1 cellular context compared by ENCODE assay signal in the genomic region with DNA sequence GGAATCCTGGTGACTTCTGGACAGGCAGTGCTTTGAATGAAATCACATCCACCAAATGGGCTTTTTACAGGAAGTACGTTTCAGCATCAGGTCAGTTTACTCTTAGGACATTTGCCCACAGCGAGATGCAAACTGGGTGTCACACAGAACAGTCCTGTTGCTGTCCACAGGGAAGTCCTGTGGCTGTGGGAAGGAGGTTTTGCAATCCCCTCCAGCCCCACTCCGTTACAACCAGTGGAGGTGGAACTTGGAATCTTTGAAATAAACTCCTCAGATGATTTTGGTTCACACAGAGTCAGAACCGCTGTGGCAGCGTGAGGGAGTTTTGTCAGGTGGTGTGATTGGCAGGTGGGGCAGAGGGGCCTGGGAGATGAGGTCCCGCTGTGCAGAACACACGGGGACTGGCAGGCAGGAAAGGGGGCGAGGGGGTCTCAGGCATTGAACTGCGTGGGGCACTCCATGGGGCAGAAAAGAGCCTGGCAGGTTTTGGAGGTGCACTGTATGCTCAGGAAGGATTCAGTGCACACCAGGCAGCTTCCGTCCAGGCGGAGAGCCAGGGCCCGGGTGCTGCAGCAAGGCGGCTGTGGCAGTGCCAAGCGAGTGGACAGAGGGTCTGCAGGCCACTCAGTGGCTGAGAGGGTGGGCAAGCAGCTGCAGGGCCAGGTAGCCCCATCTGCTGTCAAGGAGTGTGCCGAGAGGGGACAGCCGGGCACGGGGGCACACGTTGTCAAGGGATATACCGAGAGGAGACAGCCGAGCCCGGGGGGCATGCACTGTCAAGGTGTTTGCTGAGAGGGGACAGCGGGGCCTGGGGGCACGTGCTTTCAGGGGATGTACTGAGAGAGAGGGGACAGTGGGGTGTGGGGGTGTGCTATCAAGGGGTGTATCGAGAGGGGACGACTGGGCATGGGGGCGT.
TF ChIP-seq lines count a peak whose summit lies in the region.

No MANE protein-coding gene starts in this region.

TF ChIP-seq in H1, 55 proteins besides CTCF, POLR2A, EP300 and RAD21:
- TF ChIP-seq POLR2AphosphoS5 (IDR thresholded peaks at IDR 0.05; ENCODE audit: low read depth, low read length) (no peak), CHD2 (IDR thresholded peaks at IDR 0.05; ENCODE audit: low read length) (no peak), EZH2 (IDR thresholded peaks at IDR 0.05; ENCODE audit: low read depth, low read length, severe bottlenecking) (no peak)
